Comparison of ENCODE assay signal across 8 cellular contexts in genomic region chr5:34959323-34959722, GRCh38.
DNase-seq lines count a peak whose midpoint lies in the region; ATAC-seq lines count a peak whose summit lies in the region.

No MANE protein-coding gene starts in this region.

- peak; percentile 94 for ATAC-seq in GM18498 (IDR thresholded peaks at IDR 0.05; ENCODE audit: unreplicated experiment)
- ATAC-seq in GM21515 (IDR thresholded peaks at IDR 0.05; ENCODE audit: unreplicated experiment): peak; percentile 96
- ATAC-seq in HG03571 (IDR thresholded peaks at IDR 0.05; ENCODE audit: unreplicated experiment): peak; percentile 94

- DNase-seq in fibroblast of peridontal ligament (ENCODE audit: extremely low read depth) (peak; percentile 27), COLO668 (lab: John Stamatoyannopoulos, UW; ENCODE audit: unreplicated experiment) (no peak), NCI-H2227 treated with DMSO at 0.1 percent for 48 hours (lab: John Stamatoyannopoulos, UW) (no peak), amygdala (lab: John Stamatoyannopoulos, UW) (no peak), DMS53 treated with DMSO at 0.1 percent for 48 hours (lab: John Stamatoyannopoulos, UW; ENCODE audit: unreplicated experiment) (no peak)
